8 cellular contexts compared by ENCODE assay signal in genomic region chr1:205456383-205456867, GRCh38. TPM values are rescaled to one million over a fixed set of nuclear protein-coding genes. Genes with fewer than 3 reads are reported as not detected.
DNase-seq lines count a peak whose midpoint lies in the region; ATAC-seq lines count a peak whose summit lies in the region.

No MANE protein-coding gene starts in this region.

- H3K4me1 ChIP-seq in BLaER1 (no peaks in the 10 kb centered on the region), ES-I3 (ENCODE audit: insufficient read depth, low read length) (peaks cover 26% of the 10 kb centered on the region), mesodermal cell (ENCODE audit: control insufficient read depth, insufficient read depth, low read length, poor library complexity, severe bottlenecking) (peaks cover 27% of the 10 kb centered on the region)

- peaks cover 76% of the 10 kb centered on the region for H3K27me3 Mint-ChIP-seq in activated naive CD8-positive, alpha-beta T cell treated with anti-CD3 and anti-CD28 coated beads, Interleukin-2, amount 50 U/mL, for 24 hours

- H3K4me3 ChIP-seq in BLaER1 (peak overlapping the region; percentile 7; the same call in 1 of the 2 replicates), mesodermal cell (ENCODE audit: extremely low read depth, insufficient read depth, low read length, poor library complexity, severe bottlenecking) (peak overlapping the region; percentile 40)

- no peaks in the 10 kb centered on the region for H3K36me3 Mint-ChIP-seq in activated naive CD8-positive, alpha-beta T cell treated with anti-CD3 and anti-CD28 coated beads, Interleukin-2, amount 50 U/mL, for 24 hours (ENCODE audit: low read depth)

- H3K27ac Mint-ChIP-seq in activated naive CD8-positive, alpha-beta T cell treated with anti-CD3 and anti-CD28 coated beads, Interleukin-2, amount 50 U/mL, for 24 hours, result no peak overlapping the region

- peak overlapping the region; percentile 19; the same call in 1 of the 2 replicates for H3K4me2 ChIP-seq in BLaER1

- peaks cover 93% of the 10 kb centered on the region for H3K27me3 ChIP-seq in BLaER1

- H3K9ac ChIP-seq in BLaER1 (no peak overlapping the region), ES-I3 (ENCODE audit: low read depth, low read length) (peak overlapping the region; percentile 80)

- H3K4me1 Mint-ChIP-seq in activated naive CD8-positive, alpha-beta T cell treated with anti-CD3 and anti-CD28 coated beads, Interleukin-2, amount 50 U/mL, for 24 hours, result peaks cover 11% of the 10 kb centered on the region

- H3K9me3 ChIP-seq in BLaER1 (no peaks in the 10 kb centered on the region), ES-I3 (ENCODE audit: control insufficient read depth, insufficient read depth, low read length) (no peaks in the 10 kb centered on the region), mesodermal cell (ENCODE audit: control insufficient read depth, low read length) (no peaks in the 10 kb centered on the region)

- WGBS in mesodermal cell (ENCODE audit: insufficient coverage in 2 of 2), 2 experiments, result 0% methylated on average over 22 to 28 of the region's 47 CpGs

- DNase-seq in activated naive CD8-positive, alpha-beta T cell treated with anti-CD3 and anti-CD28 coated beads, Interleukin-2, amount 50 U/mL, for 24 hours, result no peak
- DNase-seq in T-helper 9 cell (no peak), NOMO-1 treated with DMSO at 0.1 percent for 48 hours (lab: John Stamatoyannopoulos, UW; ENCODE audit: unreplicated experiment) (no peak), hepatic stellate cell (ENCODE audit: low spot score) (no peak), GM19238 (ENCODE audit: insufficient read length, low spot score) (no peak)

- H3K27ac ChIP-seq in BLaER1, result no peak overlapping the region
- peak overlapping the region; percentile 16 for H3K27ac ChIP-seq in mesodermal cell (ENCODE audit: low read depth, low read length, severe bottlenecking)

- H3K4me3 Mint-ChIP-seq in activated naive CD8-positive, alpha-beta T cell treated with anti-CD3 and anti-CD28 coated beads, Interleukin-2, amount 50 U/mL, for 24 hours, result peak overlapping the region; percentile 73

- H3K9me3 Mint-ChIP-seq in activated naive CD8-positive, alpha-beta T cell treated with anti-CD3 and anti-CD28 coated beads, Interleukin-2, amount 50 U/mL, for 24 hours, result no peaks in the 10 kb centered on the region

- ATAC-seq in activated naive CD8-positive, alpha-beta T cell treated with anti-CD3 and anti-CD28 coated beads, Interleukin-2, amount 50 U/mL, for 24 hours, result no peak

- no peaks in the 10 kb centered on the region for H3K36me3 ChIP-seq in BLaER1
- peaks cover 2% of the 10 kb centered on the region; the same call in 1 of the 2 replicates for H3K36me3 ChIP-seq in ES-I3 (ENCODE audit: insufficient read depth, low read length)
- no peaks in the 10 kb centered on the region for H3K36me3 ChIP-seq in mesodermal cell (ENCODE audit: control insufficient read depth, insufficient read depth, low read length)

- peaks cover 38% of the 10 kb centered on the region for H4K20me1 ChIP-seq in BLaER1

RNA-seq across cellular contexts. Expression of gene BLACAT1, which starts 0.6 kb away (rescaled TPM):
- 3.2 TPM for polyA plus RNA-seq in mesodermal cell (2013, experiment 1 of 2)
- polyA plus RNA-seq in mesodermal cell (2013, experiment 2 of 2), result 2.5 TPM

RNA-seq across cellular contexts. Expression of gene LEMD1, which starts 34.6 kb away (rescaled TPM):
- polyA plus RNA-seq in mesodermal cell (2013, experiment 1 of 2), result 7.1 TPM
- polyA plus RNA-seq in mesodermal cell (2013, experiment 2 of 2), result 4.1 TPM

RNA-seq across cellular contexts. Expression of gene CDK18, which starts 48.0 kb away (rescaled TPM):
- polyA plus RNA-seq in mesodermal cell (2013, experiment 1 of 2), result 33.5 TPM
- 31.1 TPM for polyA plus RNA-seq in mesodermal cell (2013, experiment 2 of 2)
